In the genomic region with DNA sequence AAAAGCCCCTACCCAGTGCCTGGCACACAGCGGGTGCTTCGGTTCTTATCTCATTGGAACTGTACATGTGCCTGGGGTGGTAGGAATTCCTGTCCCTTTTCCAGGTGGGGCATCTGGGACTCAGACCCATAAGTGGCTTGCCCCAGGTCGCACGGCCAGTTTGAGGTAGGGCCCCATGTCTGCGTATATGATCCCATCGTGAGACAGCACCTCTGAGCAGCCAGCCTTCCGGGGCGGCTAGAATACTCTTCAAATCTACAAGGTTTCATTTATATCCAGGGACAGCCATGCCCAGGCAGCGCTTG, we compare ENCODE assay signal across 1 cellular context.
TF ChIP-seq lines count a peak whose summit lies in the region.

No MANE protein-coding gene starts in this region.

TF ChIP-seq in SK-N-SH, 30 proteins besides CTCF, POLR2A, EP300 and RAD21 (continued from another document):
- TF ChIP-seq, protein P1, sequence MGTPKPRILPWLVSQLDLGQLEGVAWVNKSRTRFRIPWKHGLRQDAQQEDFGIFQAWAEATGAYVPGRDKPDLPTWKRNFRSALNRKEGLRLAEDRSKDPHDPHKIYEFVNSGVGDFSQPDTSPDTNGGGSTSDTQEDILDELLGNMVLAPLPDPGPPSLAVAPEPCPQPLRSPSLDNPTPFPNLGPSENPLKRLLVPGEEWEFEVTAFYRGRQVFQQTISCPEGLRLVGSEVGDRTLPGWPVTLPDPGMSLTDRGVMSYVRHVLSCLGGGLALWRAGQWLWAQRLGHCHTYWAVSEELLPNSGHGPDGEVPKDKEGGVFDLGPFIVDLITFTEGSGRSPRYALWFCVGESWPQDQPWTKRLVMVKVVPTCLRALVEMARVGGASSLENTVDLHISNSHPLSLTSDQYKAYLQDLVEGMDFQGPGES (IDR thresholded peaks at IDR 0.05; ENCODE audit: low read depth, low read length): no peak
- TF ChIP-seq, protein P2, sequence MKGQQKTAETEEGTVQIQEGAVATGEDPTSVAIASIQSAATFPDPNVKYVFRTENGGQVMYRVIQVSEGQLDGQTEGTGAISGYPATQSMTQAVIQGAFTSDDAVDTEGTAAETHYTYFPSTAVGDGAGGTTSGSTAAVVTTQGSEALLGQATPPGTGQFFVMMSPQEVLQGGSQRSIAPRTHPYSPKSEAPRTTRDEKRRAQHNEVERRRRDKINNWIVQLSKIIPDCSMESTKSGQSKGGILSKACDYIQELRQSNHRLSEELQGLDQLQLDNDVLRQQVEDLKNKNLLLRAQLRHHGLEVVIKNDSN (IDR thresholded peaks at IDR 0.05; ENCODE audit: borderline replicate concordance, low read depth): no peak
- TF ChIP-seq JUND (IDR thresholded peaks at IDR 0.05) (no peak), SIN3A (IDR thresholded peaks at IDR 0.05; ENCODE audit: borderline replicate concordance, low read depth, low read length) (no peak), GABPA (IDR thresholded peaks at IDR 0.05; ENCODE audit: low read depth) (no peak), NFIC (IDR thresholded peaks at IDR 0.05; ENCODE audit: borderline replicate concordance) (no peak), EZH2phosphoT487 (IDR thresholded peaks at IDR 0.05; ENCODE audit: borderline replicate concordance, low read depth) (no peak), CHD2 (IDR thresholded peaks at IDR 0.05; ENCODE audit: low read length, partially characterized antibody) (no peak), TCF12 (IDR thresholded peaks at IDR 0.05) (no peak), MEF2A (IDR thresholded peaks at IDR 0.05; ENCODE audit: borderline replicate concordance, low read depth) (no peak), TAF1 (IDR thresholded peaks at IDR 0.05; ENCODE audit: borderline replicate concordance, low read depth, low read length) (no peak), RXRA (IDR thresholded peaks at IDR 0.05; ENCODE audit: borderline replicate concordance, low read depth) (no peak), RCOR1 (IDR thresholded peaks at IDR 0.05; ENCODE audit: low read length) (no peak), RFX5 (IDR thresholded peaks at IDR 0.05; ENCODE audit: low read length) (no peak), NRF1 (IDR thresholded peaks at IDR 0.05; ENCODE audit: low read depth, low read length) (no peak), FOXM1 (IDR thresholded peaks at IDR 0.05; ENCODE audit: low read depth) (no peak)
- TF ChIP-seq, protein P3, sequence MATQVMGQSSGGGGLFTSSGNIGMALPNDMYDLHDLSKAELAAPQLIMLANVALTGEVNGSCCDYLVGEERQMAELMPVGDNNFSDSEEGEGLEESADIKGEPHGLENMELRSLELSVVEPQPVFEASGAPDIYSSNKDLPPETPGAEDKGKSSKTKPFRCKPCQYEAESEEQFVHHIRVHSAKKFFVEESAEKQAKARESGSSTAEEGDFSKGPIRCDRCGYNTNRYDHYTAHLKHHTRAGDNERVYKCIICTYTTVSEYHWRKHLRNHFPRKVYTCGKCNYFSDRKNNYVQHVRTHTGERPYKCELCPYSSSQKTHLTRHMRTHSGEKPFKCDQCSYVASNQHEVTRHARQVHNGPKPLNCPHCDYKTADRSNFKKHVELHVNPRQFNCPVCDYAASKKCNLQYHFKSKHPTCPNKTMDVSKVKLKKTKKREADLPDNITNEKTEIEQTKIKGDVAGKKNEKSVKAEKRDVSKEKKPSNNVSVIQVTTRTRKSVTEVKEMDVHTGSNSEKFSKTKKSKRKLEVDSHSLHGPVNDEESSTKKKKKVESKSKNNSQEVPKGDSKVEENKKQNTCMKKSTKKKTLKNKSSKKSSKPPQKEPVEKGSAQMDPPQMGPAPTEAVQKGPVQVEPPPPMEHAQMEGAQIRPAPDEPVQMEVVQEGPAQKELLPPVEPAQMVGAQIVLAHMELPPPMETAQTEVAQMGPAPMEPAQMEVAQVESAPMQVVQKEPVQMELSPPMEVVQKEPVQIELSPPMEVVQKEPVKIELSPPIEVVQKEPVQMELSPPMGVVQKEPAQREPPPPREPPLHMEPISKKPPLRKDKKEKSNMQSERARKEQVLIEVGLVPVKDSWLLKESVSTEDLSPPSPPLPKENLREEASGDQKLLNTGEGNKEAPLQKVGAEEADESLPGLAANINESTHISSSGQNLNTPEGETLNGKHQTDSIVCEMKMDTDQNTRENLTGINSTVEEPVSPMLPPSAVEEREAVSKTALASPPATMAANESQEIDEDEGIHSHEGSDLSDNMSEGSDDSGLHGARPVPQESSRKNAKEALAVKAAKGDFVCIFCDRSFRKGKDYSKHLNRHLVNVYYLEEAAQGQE (IDR thresholded peaks at IDR 0.05; ENCODE audit: low read depth, low read length): no peak
- TF ChIP-seq, protein P4, sequence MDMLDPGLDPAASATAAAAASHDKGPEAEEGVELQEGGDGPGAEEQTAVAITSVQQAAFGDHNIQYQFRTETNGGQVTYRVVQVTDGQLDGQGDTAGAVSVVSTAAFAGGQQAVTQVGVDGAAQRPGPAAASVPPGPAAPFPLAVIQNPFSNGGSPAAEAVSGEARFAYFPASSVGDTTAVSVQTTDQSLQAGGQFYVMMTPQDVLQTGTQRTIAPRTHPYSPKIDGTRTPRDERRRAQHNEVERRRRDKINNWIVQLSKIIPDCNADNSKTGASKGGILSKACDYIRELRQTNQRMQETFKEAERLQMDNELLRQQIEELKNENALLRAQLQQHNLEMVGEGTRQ (IDR thresholded peaks at IDR 0.05; ENCODE audit: borderline replicate concordance, low read depth, low read length): no peak
